Comparison of ENCODE assay signal across 21 cellular contexts in the genomic region with DNA sequence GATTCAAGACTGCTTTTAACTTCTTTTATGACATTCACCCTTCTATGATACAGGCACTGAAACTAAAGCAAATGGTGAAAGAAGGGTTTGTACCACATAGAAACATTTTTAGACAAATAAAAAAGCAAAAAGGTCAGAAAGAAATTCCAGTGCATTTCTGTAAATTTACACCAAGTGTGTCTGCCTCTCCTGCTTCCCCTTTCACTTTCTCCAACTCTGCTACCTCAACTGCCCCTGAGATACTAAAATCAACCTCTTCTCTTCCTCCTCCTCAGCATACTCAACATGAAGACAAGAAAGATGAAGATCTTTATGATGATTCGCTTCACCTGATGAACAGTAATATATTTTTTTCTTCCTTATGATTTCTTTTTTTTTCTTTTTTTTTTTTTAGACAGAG.
DNase-seq lines count a peak whose midpoint lies in the region; ATAC-seq, FAIRE-seq and TF ChIP-seq lines count a peak whose summit lies in the region.
"Had no signal": no experiment of that assay in that cellular context is flagged by ENCODE, and none has a peak within 500 bp of the region (broad histone marks: within the 10 kb centered on the region; RNA-seq: fewer than 3 reads in every experiment).

No MANE protein-coding gene starts in this region.

- H3K36me3 ChIP-seq in BE2C: no peaks in the 10 kb centered on the region; the same call in none of the 2 replicates
- peaks cover 0 to 10% of the 10 kb centered on the region in 2 donors for H3K36me3 ChIP-seq in gastrocnemius medialis

- POLR2A ChIA-PET in activated CD4-positive, alpha-beta T cell treated with anti-CD3 and anti-CD28 coated beads for 36 hours (lab: Charles Lee): no interaction called here

- H3K4me3 ChIP-seq in BE2C (ENCODE audit: low read depth, low read length) (no peak overlapping the region), gastrocnemius medialis (no peak overlapping the region)
- H3K4me3 ChIP-seq: esophagus squamous epithelium, tibial artery had no signal

- TF ChIP-seq CTCF in BE2C (IDR thresholded peaks at IDR 0.05; ENCODE audit: low read depth, low read length) (no peak), gastrocnemius medialis (IDR thresholded peaks at IDR 0.05 in 4 of 5, conservative IDR thresholded peaks at IDR 0.05 in 1 of 5) (no peak)

- peak; percentile 75 for FAIRE-seq in GM18507 (lab: Jason Lieb, UNC)
- FAIRE-seq: HTR-8/SVneo had no signal

- H3K27ac ChIP-seq in gastrocnemius medialis: no peak overlapping the region
- H3K27ac ChIP-seq: esophagus squamous epithelium, neutrophil, tibial artery had no signal

- H3K9me3 Mint-ChIP-seq in activated CD4-positive, alpha-beta T cell treated with anti-CD3 and anti-CD28 coated beads for 36 hours (ENCODE audit: low read depth): no peaks in the 10 kb centered on the region
- no peaks in the 10 kb centered on the region for H3K9me3 Mint-ChIP-seq in T-helper 2 cell treated with Interferon-gamma antibody and Interleukin-4, amounts not matched to agents 5 μg/mL and 100 μg/mL, for 36 hours
- no peaks in the 10 kb centered on the region for H3K9me3 Mint-ChIP-seq in naive B cell

- peak overlapping the region; percentile 48 for H3K27ac Mint-ChIP-seq in activated CD4-positive, alpha-beta T cell treated with anti-CD3 and anti-CD28 coated beads for 36 hours
- peak overlapping the region; percentile 81 for H3K27ac Mint-ChIP-seq in T-helper 2 cell treated with Interferon-gamma antibody and Interleukin-4, amounts not matched to agents 5 μg/mL and 100 μg/mL, for 36 hours
- peak overlapping the region in 4 of 6 donors; percentile 23 to 82 (median 68) for H3K27ac Mint-ChIP-seq in naive B cell

- CTCF ChIA-PET in activated CD4-positive, alpha-beta T cell treated with anti-CD3 and anti-CD28 coated beads for 36 hours (lab: Charles Lee): interaction anchor here (0.6 to 1.0 kb wide), 2 partner anchors 10 to 853 kb away, joined by 3 to 7 read pairs; no protein-coding TSS in a partner anchor

- no peaks in the 10 kb centered on the region for H3K9me3 ChIP-seq in BE2C
- H3K9me3 ChIP-seq in gastrocnemius medialis: no peaks in the 10 kb centered on the region
- H3K9me3 ChIP-seq: esophagus squamous epithelium, neutrophil, tibial artery had no signal

- TF ChIP-seq POLR2A in gastrocnemius medialis (IDR thresholded peaks at IDR 0.05): no peak

- H3K4me1 ChIP-seq in BE2C: no peaks in the 10 kb centered on the region
- H3K4me1 ChIP-seq in gastrocnemius medialis: no peaks in the 10 kb centered on the region
- H3K4me1 ChIP-seq: esophagus squamous epithelium, tibial artery had no signal

- H3K4me1 Mint-ChIP-seq in activated CD4-positive, alpha-beta T cell treated with anti-CD3 and anti-CD28 coated beads for 36 hours: peaks cover 25% of the 10 kb centered on the region
- peaks cover 32% of the 10 kb centered on the region for H3K4me1 Mint-ChIP-seq in T-helper 2 cell treated with Interferon-gamma antibody and Interleukin-4, amounts not matched to agents 5 μg/mL and 100 μg/mL, for 36 hours (ENCODE audit: low read depth)
- H3K4me1 Mint-ChIP-seq in naive B cell: peaks cover 19 to 31% (median 20%) of the 10 kb centered on the region in 3 donors

- DNase-seq in activated CD4-positive, alpha-beta T cell treated with anti-CD3 and anti-CD28 coated beads for 36 hours: no peak
- no peak for DNase-seq in activated CD4-positive, alpha-beta T cell treated with anti-CD3 and anti-CD28 coated beads for 1 hour
- no peak for DNase-seq in GM18507 (ENCODE audit: extremely low spot score, insufficient read length, low read depth)
- DNase-seq in T-helper 2 cell treated with Interferon-gamma antibody and Interleukin-4, amounts not matched to agents 5 μg/mL and 100 μg/mL, for 36 hours (ENCODE audit: low spot score): no peak
- DNase-seq in naive B cell: no peak
- DNase-seq in BE2C: no peak
- no peak for DNase-seq in gastrocnemius medialis
- DNase-seq: activated CD4-positive, alpha-beta T cell treated with anti-CD3 and anti-CD28 coated beads, Interleukin-2, amount 50 U/mL, for 1 hour; activated effector memory CD4-positive, alpha-beta T cell treated with anti-CD3 and anti-CD28 coated beads, Interleukin-2, amount 50 U/mL, for 16 hours; central memory CD4-positive, alpha-beta T cell; DND-41; effector CD4-positive, alpha-beta T cell; esophagus squamous epithelium; NCI-H187 treated with DMSO at 0.1 percent for 48 hours; NCI-H446; Right ventricle myocardium superior; tibial artery had no signal

- no peaks in the 10 kb centered on the region for H3K27me3 Mint-ChIP-seq in activated CD4-positive, alpha-beta T cell treated with anti-CD3 and anti-CD28 coated beads for 36 hours
- no peaks in the 10 kb centered on the region for H3K27me3 Mint-ChIP-seq in T-helper 2 cell treated with Interferon-gamma antibody and Interleukin-4, amounts not matched to agents 5 μg/mL and 100 μg/mL, for 36 hours (ENCODE audit: low read depth)
- no peaks in the 10 kb centered on the region for H3K27me3 Mint-ChIP-seq in naive B cell

- H3K36me3 Mint-ChIP-seq in activated CD4-positive, alpha-beta T cell treated with anti-CD3 and anti-CD28 coated beads for 36 hours (ENCODE audit: low read depth): peaks cover 48% of the 10 kb centered on the region
- peaks cover 49% of the 10 kb centered on the region for H3K36me3 Mint-ChIP-seq in T-helper 2 cell treated with Interferon-gamma antibody and Interleukin-4, amounts not matched to agents 5 μg/mL and 100 μg/mL, for 36 hours (ENCODE audit: low read depth)
- H3K36me3 Mint-ChIP-seq in naive B cell: peaks cover 26 to 32% of the 10 kb centered on the region in 2 donors

- in situ Hi-C loops in gastrocnemius medialis (cut with MboI; ENCODE audit: low sequenced_read_pairs in 4 of 4): no loop called here

- no peak overlapping the region for H3K4me3 Mint-ChIP-seq in activated CD4-positive, alpha-beta T cell treated with anti-CD3 and anti-CD28 coated beads for 36 hours
- peak overlapping the region; percentile 44 for H3K4me3 Mint-ChIP-seq in T-helper 2 cell treated with Interferon-gamma antibody and Interleukin-4, amounts not matched to agents 5 μg/mL and 100 μg/mL, for 36 hours
- peak overlapping the region in 4 of 8 donors; percentile 12 to 66 (median 32) for H3K4me3 Mint-ChIP-seq in naive B cell

- H3K27me3 ChIP-seq in BE2C (no peaks in the 10 kb centered on the region), gastrocnemius medialis (no peaks in the 10 kb centered on the region)
- H3K27me3 ChIP-seq: esophagus squamous epithelium, neutrophil, tibial artery had no signal

- ATAC-seq in activated CD4-positive, alpha-beta T cell treated with anti-CD3 and anti-CD28 coated beads for 36 hours: no peak
- ATAC-seq in naive B cell (ENCODE audit: low read depth in 2 of 2) (peak in 1 of 2 donors; percentile 28), HG02981 (IDR thresholded peaks at IDR 0.05; ENCODE audit: unreplicated experiment) (no peak), gastrocnemius medialis (no peak)
- ATAC-seq: left lobe of liver had no signal

- intact Hi-C loops in activated CD4-positive, alpha-beta T cell treated with anti-CD3 and anti-CD28 coated beads for 36 hours (cut with DNase I, micrococcal nuclease): no loop called here
- intact Hi-C loops in gastrocnemius medialis (cut with DNase I; ENCODE audit: low total_unique reads): no loop called here
